19 cellular contexts compared by ENCODE assay signal in the genomic region with DNA sequence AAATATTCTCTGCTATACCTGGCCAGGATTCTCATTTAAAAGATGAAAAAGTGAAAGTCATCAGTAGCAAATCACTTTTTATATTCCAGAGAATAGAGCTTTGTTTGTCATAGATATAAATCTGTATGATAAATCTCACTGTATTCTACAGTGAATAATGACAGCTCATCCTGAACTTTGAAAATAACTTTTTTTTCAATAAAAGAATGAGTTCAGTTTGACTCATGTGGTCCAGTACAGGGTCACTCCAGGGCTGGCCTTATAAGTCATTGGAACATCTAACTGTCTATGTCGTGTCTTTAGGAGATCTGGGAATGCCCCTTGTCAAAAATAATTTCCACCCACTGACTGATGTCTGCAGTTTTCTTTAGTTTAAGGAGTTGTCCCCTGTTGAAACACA. TPM values are rescaled to one million over a fixed set of nuclear protein-coding genes. Genes with fewer than 3 reads are reported as not detected.
DNase-seq lines count a peak whose midpoint lies in the region; ATAC-seq, FAIRE-seq and TF ChIP-seq lines count a peak whose summit lies in the region.
"Had no signal": no experiment of that assay in that cellular context is flagged by ENCODE, and none has a peak within 500 bp of the region (broad histone marks: within the 10 kb centered on the region; RNA-seq: fewer than 3 reads in every experiment).

No MANE protein-coding gene starts in this region.

- H3K4me1 ChIP-seq in mammary epithelial cell (ENCODE audit: insufficient read depth, low read length) (peaks cover 42% of the 10 kb centered on the region), osteoblast (ENCODE audit: insufficient read depth, low read length) (peaks cover 45% of the 10 kb centered on the region), gastroesophageal sphincter (no peaks in the 10 kb centered on the region)

- dilution Hi-C loops in mammary epithelial cell (cut with HindIII; ENCODE audit: low sequenced_read_pairs), result no loop called here

- no peaks in the 10 kb centered on the region for H3K79me2 ChIP-seq in mammary epithelial cell (ENCODE audit: insufficient read depth, low read length)
- H3K79me2 ChIP-seq in osteoblast (ENCODE audit: insufficient read depth, low read length), result no peaks in the 10 kb centered on the region
- H3K79me2 ChIP-seq: hepatocyte had no signal

- TF ChIP-seq EP300 in gastroesophageal sphincter (IDR thresholded peaks at IDR 0.05), result no peak

- peak overlapping the region; percentile 36 for H3K4me2 ChIP-seq in mammary epithelial cell (ENCODE audit: insufficient read depth, low read depth, low read length)
- peak overlapping the region; percentile 45 for H3K4me2 ChIP-seq in osteoblast (ENCODE audit: insufficient read depth, low read length)
- H3K4me2 ChIP-seq: hepatocyte had no signal

- H4K20me1 ChIP-seq in mammary epithelial cell (ENCODE audit: insufficient read depth, low read length) (no peaks in the 10 kb centered on the region), osteoblast (ENCODE audit: insufficient read depth, low read length) (no peaks in the 10 kb centered on the region)

- H3K27ac ChIP-seq in mammary epithelial cell (ENCODE audit: insufficient read depth, low read depth, low read length), result peak overlapping the region; percentile 40
- peak overlapping the region; percentile 79 for H3K27ac ChIP-seq in osteoblast (ENCODE audit: low read depth, low read length)
- H3K27ac ChIP-seq in gastroesophageal sphincter, result no peak overlapping the region
- H3K27ac ChIP-seq: coronary artery, hepatocyte, thoracic aorta had no signal

- WGBS in mammary epithelial cell (ENCODE audit: low coverage, missing lambda C conversion rate), result 0% methylated on average over 1 of the region's 1 CpG
- WGBS in gastroesophageal sphincter (ENCODE audit: low coverage in 1 of 2), 2 donors, result 17 to 36% methylated on average over 1 of the region's 1 CpG

- BruUV-seq in mammary epithelial cell (replicated peaks; lab: Mats Ljungman, UMichigan), result no TSS peak

- TF ChIP-seq CTCF in mammary epithelial cell (conservative IDR thresholded peaks at IDR 0.05 in 1 of 2, IDR thresholded peaks at IDR 0.05 in 1 of 2; ENCODE audit: extremely low read depth in 1 of 2, insufficient read depth in 1 of 2, low read depth in 1 of 2, low read length in 2 of 2), result no peak
- no peak for TF ChIP-seq CTCF in osteoblast (IDR thresholded peaks at IDR 0.05; ENCODE audit: extremely low read depth, low read depth, low read length)
- TF ChIP-seq CTCF in gastroesophageal sphincter (IDR thresholded peaks at IDR 0.05), result no peak

- no peak overlapping the region for H3K9ac ChIP-seq in mammary epithelial cell (ENCODE audit: insufficient read depth, low read length)

- H3K9me3 ChIP-seq in mammary epithelial cell (replicated peaks; ENCODE audit: insufficient read depth, low read length), result no peaks in the 10 kb centered on the region
- no peaks in the 10 kb centered on the region for H3K9me3 ChIP-seq in osteoblast (ENCODE audit: low read depth, low read length)
- no peaks in the 10 kb centered on the region for H3K9me3 ChIP-seq in gastroesophageal sphincter
- H3K9me3 ChIP-seq: thoracic aorta had no signal

- no peak for FAIRE-seq in urothelium cell line (lab: Jason Lieb, UNC)
- FAIRE-seq: GM19239 had no signal

- no peak for ATAC-seq in gastroesophageal sphincter
- ATAC-seq: CD8-positive, alpha-beta T cell; stimulated activated memory B cell treated with anti-CD40 and anti-IgM and Interleukin-4, amounts not matched to agents 10 μg/mL and 1 μg/mL and 100 μg/mL, for 72 hours had no signal

- peak; percentile 78 for DNase-seq in EH (ENCODE audit: low read depth)
- peak; percentile 58 for DNase-seq in M059J (ENCODE audit: low read depth)
- DNase-seq in mammary epithelial cell, result peak; percentile 78
- DNase-seq in osteoblast (ENCODE audit: insufficient read length, low spot score, missing footprints), result no peak
- DNase-seq in HuH-7.5 (ENCODE audit: low spot score), result no peak
- DNase-seq in urothelium cell line (ENCODE audit: low spot score), result no peak
- DNase-seq: activated CD4-positive, alpha-beta T cell treated with anti-CD3 and anti-CD28 coated beads, Interleukin-2, amount 50 U/mL, for 1 hour; activated CD8-positive, alpha-beta memory T cell treated with anti-CD3 and anti-CD28 coated beads, Interleukin-2, amount 50 U/mL, for 4 hours; CD8-positive, alpha-beta T cell; endodermal cell; GOT3; NCI-H187; occipital lobe had no signal

- H3K36me3 ChIP-seq in mammary epithelial cell (ENCODE audit: insufficient read depth, low read length) (no peaks in the 10 kb centered on the region), osteoblast (ENCODE audit: insufficient read depth, low read length) (no peaks in the 10 kb centered on the region), gastroesophageal sphincter (no peaks in the 10 kb centered on the region)
- H3K36me3 ChIP-seq: thoracic aorta had no signal

- CTCF ChIA-PET in mammary epithelial cell (lab: Charles Lee; ENCODE audit: low non-redundant PET), result no interaction called here

- no peaks in the 10 kb centered on the region for H3K27me3 ChIP-seq in mammary epithelial cell (ENCODE audit: insufficient read depth, low read length)
- no peaks in the 10 kb centered on the region for H3K27me3 ChIP-seq in osteoblast (ENCODE audit: insufficient read depth, low read length)
- H3K27me3 ChIP-seq in gastroesophageal sphincter, result no peaks in the 10 kb centered on the region
- H3K27me3 ChIP-seq: hepatocyte had no signal

- no peak overlapping the region for H3K4me3 ChIP-seq in mammary epithelial cell (replicated peaks in 1 of 3; ENCODE audit: insufficient read depth in 1 of 3, low read depth in 2 of 3, low read length in 3 of 3)
- no peak overlapping the region for H3K4me3 ChIP-seq in osteoblast (ENCODE audit: insufficient read depth, low read length)
- no peak overlapping the region for H3K4me3 ChIP-seq in gastroesophageal sphincter
- H3K4me3 ChIP-seq: coronary artery, hepatocyte, thoracic aorta had no signal

- no peak overlapping the region for H2AFZ ChIP-seq in mammary epithelial cell (ENCODE audit: low read depth, low read length)
- H2AFZ ChIP-seq in osteoblast (ENCODE audit: low read length), result no peak overlapping the region
- H2AFZ ChIP-seq: hepatocyte had no signal

- in situ Hi-C loops in mammary epithelial cell (cut with MboI; ENCODE audit: low sequenced_read_pairs in 2 of 2), result no loop called here

- no peak for TF ChIP-seq POLR2A in gastroesophageal sphincter (IDR thresholded peaks at IDR 0.05)

- intact Hi-C loops in mammary epithelial cell (cut with micrococcal nuclease), result no loop called here

RNA-seq across cellular contexts. Expression of gene CXCL8, which starts 18.5 kb away (rescaled TPM):
- 33.1 and 33.9 TPM in 2 replicates for total RNA-seq in M059J (2014; rRNA removed; shearing (Covaris generic))
- total RNA-seq in mammary epithelial cell (10 to 100 TPM in 1 of 2 donors, 1 to 10 TPM in 1; 1.0 to 14.0 TPM), osteoblast (1.5 and 5.8 TPM in 2 replicates), gastroesophageal sphincter (1 to 10 TPM in 2 of 4 donors, under 1 TPM in 1, not detected in 1; 0.62 to 1.9 (median 1.2) TPM)
- polyA plus RNA-seq in mammary epithelial cell, result 5.3 TPM
- 12.8 TPM for polyA minus RNA-seq in mammary epithelial cell
- total RNA-seq: endodermal cell had no signal

Comparison
In these comparisons a context has a peak if more than half of its experiments do, and no peak if none do; other contexts are left out.
1. DNase-seq: peak in EH (single experiment), M059J (single experiment) and mammary epithelial cell (single experiment); none in osteoblast (single experiment), HuH-7.5 (single experiment) and urothelium cell line (single experiment).
2. H3K27ac ChIP-seq: peak in mammary epithelial cell (single experiment) and osteoblast (single experiment); none in gastroesophageal sphincter (0 of 4).